Comparison of ENCODE assay signal across 9 cellular contexts in the genomic region with DNA sequence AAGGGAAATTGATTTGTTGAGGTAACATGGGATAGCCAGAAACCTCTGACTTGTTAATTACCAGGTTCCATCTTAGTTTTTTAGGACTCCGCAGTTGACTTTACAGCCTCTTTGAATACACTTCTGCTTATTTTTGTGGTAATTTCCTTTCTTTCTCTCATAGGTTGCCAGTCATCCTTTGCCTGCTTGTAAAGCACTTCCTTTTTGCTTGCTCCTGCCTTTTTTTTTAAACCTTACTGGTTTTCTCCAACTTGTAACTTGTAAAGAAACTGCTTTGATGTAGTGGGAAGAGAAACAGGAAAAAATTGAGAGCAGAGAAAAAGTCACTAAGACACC. TPM values are rescaled to one million over a fixed set of nuclear protein-coding genes. Genes with fewer than 3 reads are reported as not detected.
DNase-seq lines count a peak whose midpoint lies in the region; ATAC-seq and TF ChIP-seq lines count a peak whose summit lies in the region.
"Had no signal": no experiment of that assay in that cellular context is flagged by ENCODE, and none has a peak within 500 bp of the region (broad histone marks: within the 10 kb centered on the region; RNA-seq: fewer than 3 reads in every experiment).

No MANE protein-coding gene starts in this region.

- peak overlapping the region in 1 of 2 experiments; percentile 79; a peak in 1 of 4 replicates for H3K4me3 ChIP-seq in SK-N-SH (ENCODE audit: low read depth in 2 of 2, low read length in 1 of 2)
- peak overlapping the region; percentile 100 for H3K4me3 ChIP-seq in OCI-LY7 (ENCODE audit: low read depth, low read length, poor library complexity, severe bottlenecking)
- H3K4me3 ChIP-seq in esophagus squamous epithelium: peak overlapping the region in 3 of 4 donors; percentile 74 to 79 (median 77)
- H3K4me3 ChIP-seq in skin epidermis: peak overlapping the region in 6 of 7 experiments; percentile 5 to 89 (median 72)

- POLR2A ChIA-PET in SK-N-SH (lab: Yijun Ruan, JAX): no interaction called here
- POLR2A ChIA-PET in OCI-LY7 (lab: Charles Lee): no interaction called here

- H3K9me3 ChIP-seq in SK-N-SH (no peaks in the 10 kb centered on the region), OCI-LY7 (ENCODE audit: low read length) (0 out of 2 replicates have a peak, but pooled peaks cover 3% of the 10 kb centered on the region), esophagus squamous epithelium (no peaks in the 10 kb centered on the region)

- H4K20me1 ChIP-seq in SK-N-SH (ENCODE audit: insufficient read depth) (peaks cover 65% of the 10 kb centered on the region), OCI-LY7 (ENCODE audit: insufficient read depth, low read length) (peaks cover 51% of the 10 kb centered on the region)

- H3K27ac ChIP-seq in SK-N-SH (ENCODE audit: low read depth in 2 of 2, low read length in 1 of 2) (no peak overlapping the region), OCI-LY7 (ENCODE audit: low read depth, low read length, poor library complexity, severe bottlenecking) (no peak overlapping the region), esophagus squamous epithelium (peak overlapping the region in 2 of 4 donors; percentile 95 to 97), skin epidermis (peak overlapping the region in 3 of 21 experiments; percentile 17 to 82 (median 20))

- WGBS in SK-N-SH (ENCODE audit: low lambda C conversion rate): 63% methylated on average over 1 of the region's 1 CpG
- 62 to 67% methylated on average over 1 of the region's 1 CpG for WGBS in esophagus squamous epithelium, 2 donors

- DNase-seq in SK-N-SH (no peak), OCI-LY7 (ENCODE audit: low spot score) (no peak), esophagus squamous epithelium (lab: John Stamatoyannopoulos, UW) (no peak), mucosa of gallbladder (ENCODE audit: low spot score) (no peak), NCI-H2081 treated with DMSO at 0.1 percent for 48 hours (lab: John Stamatoyannopoulos, UW) (no peak)
- DNase-seq: ACHN had no signal

- intact Hi-C loops in OCI-LY7 (cut with micrococcal nuclease; ENCODE audit: unreplicated experiment) (loop anchor here (10.0 kb wide), 2 partner anchors 218 to 1038 kb away; a partner anchor contains a TSS), esophagus squamous epithelium (cut with DNase I) (no loop called here)

- H3K27me3 ChIP-seq in SK-N-SH (ENCODE audit: insufficient read depth) (no peaks in the 10 kb centered on the region), esophagus squamous epithelium (no peaks in the 10 kb centered on the region)

- H3K4me2 ChIP-seq in SK-N-SH (peak overlapping the region; percentile 75), OCI-LY7 (ENCODE audit: low read length) (peak overlapping the region; percentile 98)

- H3K36me3 ChIP-seq in SK-N-SH (replicated peaks in 1 of 2; ENCODE audit: control insufficient read depth in 1 of 2, insufficient read depth in 2 of 2, low read length in 1 of 2) (peaks cover 12% of the 10 kb centered on the region in 2 experiments), OCI-LY7 (ENCODE audit: insufficient read depth, low read length) (peaks cover 66% of the 10 kb centered on the region), esophagus squamous epithelium (peaks cover 0 to 15% (median 0%) of the 10 kb centered on the region in 3 donors)

- TF ChIP-seq RAD21 in SK-N-SH (IDR thresholded peaks at IDR 0.05; ENCODE audit: low read length): no peak

- TF ChIP-seq EP300 in SK-N-SH (IDR thresholded peaks at IDR 0.05; ENCODE audit: borderline replicate concordance in 1 of 2, low read depth in 1 of 2, low read length in 1 of 2): no peak

- H2AFZ ChIP-seq in SK-N-SH (ENCODE audit: low read depth) (no peak overlapping the region), OCI-LY7 (ENCODE audit: low read length) (no peak overlapping the region)

- ATAC-seq in SK-N-SH treated with all-trans-retinoic acid at 6 μM for 48 hours (no peak), GM21737 (IDR thresholded peaks at IDR 0.05; ENCODE audit: unreplicated experiment) (no peak)

- TF ChIP-seq POLR2A in esophagus squamous epithelium (IDR thresholded peaks at IDR 0.05): no peak

- H3K9ac ChIP-seq in SK-N-SH: no peak overlapping the region

- H3K79me2 ChIP-seq in SK-N-SH (ENCODE audit: insufficient read depth) (peaks cover 76% of the 10 kb centered on the region), OCI-LY7 (ENCODE audit: insufficient read depth, low read depth, low read length) (peaks cover 75% of the 10 kb centered on the region)

- H3K9me2 ChIP-seq in SK-N-SH: no peaks in the 10 kb centered on the region
- no peaks in the 10 kb centered on the region for H3K9me2 ChIP-seq in OCI-LY7 (ENCODE audit: insufficient read depth, low read length)

- CTCF ChIA-PET in SK-N-SH (lab: Yijun Ruan, JAX) (interaction anchor here (0.5 kb wide), 1 partner anchor 78 kb away, joined by 3 read pairs; no protein-coding TSS in a partner anchor), OCI-LY7 (lab: Charles Lee; ENCODE audit: unreplicated experiment) (no interaction called here)

- peaks cover 6 to 10% of the 10 kb centered on the region in 2 experiments; a peak in 2 of 4 replicates for H3K4me1 ChIP-seq in SK-N-SH (ENCODE audit: control insufficient read depth in 1 of 2, insufficient read depth in 2 of 2, low read depth in 1 of 2, low read length in 1 of 2)
- H3K4me1 ChIP-seq in OCI-LY7 (ENCODE audit: insufficient read depth, low read length, poor library complexity, severe bottlenecking): peaks cover 54% of the 10 kb centered on the region
- H3K4me1 ChIP-seq in esophagus squamous epithelium: peaks cover 0 to 68% (median 8%) of the 10 kb centered on the region in 3 donors

- TF ChIP-seq CTCF in SK-N-SH (IDR thresholded peaks at IDR 0.05) (no peak), OCI-LY7 (conservative IDR thresholded peaks at IDR 0.05; ENCODE audit: low read length) (no peak), esophagus squamous epithelium (IDR thresholded peaks at IDR 0.05) (no peak)

- BruUV-seq in OCI-LY7 (replicated peaks; lab: Mats Ljungman, UMichigan): no TSS peak

- H3F3A ChIP-seq in SK-N-SH (replicated peaks; ENCODE audit: insufficient read depth): no peaks in the 10 kb centered on the region

TF ChIP-seq in SK-N-SH, 30 proteins besides CTCF, POLR2A, EP300 and RAD21:
- no peak for TF ChIP-seq MXI1 (IDR thresholded peaks at IDR 0.05; ENCODE audit: low read depth, low read length)
- no peak for TF ChIP-seq GATA2 (CRISPR knock-in tag; IDR thresholded peaks at IDR 0.05)
- no peak for TF ChIP-seq RCOR1 (IDR thresholded peaks at IDR 0.05; ENCODE audit: low read length)
- TF ChIP-seq NRF1 (IDR thresholded peaks at IDR 0.05; ENCODE audit: low read depth, low read length): no peak
- no peak for TF ChIP-seq NFIC (IDR thresholded peaks at IDR 0.05; ENCODE audit: borderline replicate concordance)
- no peak for TF ChIP-seq FOXM1 (IDR thresholded peaks at IDR 0.05; ENCODE audit: low read depth)
- TF ChIP-seq RXRA (IDR thresholded peaks at IDR 0.05; ENCODE audit: borderline replicate concordance, low read depth): no peak
- TF ChIP-seq TEAD4 (IDR thresholded peaks at IDR 0.05; ENCODE audit: borderline replicate concordance, insufficient read depth): no peak
- TF ChIP-seq TAF1 (IDR thresholded peaks at IDR 0.05; ENCODE audit: borderline replicate concordance, low read depth, low read length): no peak
- TF ChIP-seq SMC3 (IDR thresholded peaks at IDR 0.05; ENCODE audit: low read depth, low read length): no peak
- TF ChIP-seq, protein P1, sequence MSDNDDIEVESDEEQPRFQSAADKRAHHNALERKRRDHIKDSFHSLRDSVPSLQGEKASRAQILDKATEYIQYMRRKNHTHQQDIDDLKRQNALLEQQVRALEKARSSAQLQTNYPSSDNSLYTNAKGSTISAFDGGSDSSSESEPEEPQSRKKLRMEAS (IDR thresholded peaks at IDR 0.05; ENCODE audit: low read depth): no peak
- no peak for TF ChIP-seq JUND (IDR thresholded peaks at IDR 0.05)

TF ChIP-seq in SK-N-SH treated with all-trans-retinoic acid at 6 μM for 48 hours, 23 proteins besides CTCF, POLR2A, EP300 and RAD21:
- no peak for TF ChIP-seq GLIS3 (CRISPR knock-in tag; IDR thresholded peaks at IDR 0.05)
- no peak for TF ChIP-seq TOX (CRISPR knock-in tag; IDR thresholded peaks at IDR 0.05; ENCODE audit: borderline replicate concordance)
- TF ChIP-seq, protein P2, sequence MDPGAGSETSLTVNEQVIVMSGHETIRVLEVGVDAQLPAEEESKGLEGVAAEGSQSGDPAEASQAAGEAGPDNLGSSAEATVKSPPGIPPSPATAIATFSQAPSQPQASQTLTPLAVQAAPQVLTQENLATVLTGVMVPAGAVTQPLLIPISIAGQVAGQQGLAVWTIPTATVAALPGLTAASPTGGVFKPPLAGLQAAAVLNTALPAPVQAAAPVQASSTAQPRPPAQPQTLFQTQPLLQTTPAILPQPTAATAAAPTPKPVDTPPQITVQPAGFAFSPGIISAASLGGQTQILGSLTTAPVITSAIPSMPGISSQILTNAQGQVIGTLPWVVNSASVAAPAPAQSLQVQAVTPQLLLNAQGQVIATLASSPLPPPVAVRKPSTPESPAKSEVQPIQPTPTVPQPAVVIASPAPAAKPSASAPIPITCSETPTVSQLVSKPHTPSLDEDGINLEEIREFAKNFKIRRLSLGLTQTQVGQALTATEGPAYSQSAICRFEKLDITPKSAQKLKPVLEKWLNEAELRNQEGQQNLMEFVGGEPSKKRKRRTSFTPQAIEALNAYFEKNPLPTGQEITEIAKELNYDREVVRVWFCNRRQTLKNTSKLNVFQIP (CRISPR knock-in tag; IDR thresholded peaks at IDR 0.05; ENCODE audit: borderline replicate concordance, low read depth): no peak
- TF ChIP-seq ARNTL (CRISPR knock-in tag; IDR thresholded peaks at IDR 0.05; ENCODE audit: borderline replicate concordance, low read depth): no peak
- no peak for TF ChIP-seq ZFP3 (CRISPR knock-in tag; IDR thresholded peaks at IDR 0.05)
- TF ChIP-seq ZNF8 (CRISPR knock-in tag; IDR thresholded peaks at IDR 0.05): no peak
- no peak for TF ChIP-seq ZC3H10 (CRISPR knock-in tag; IDR thresholded peaks at IDR 0.05)

RNA-seq across cellular contexts. Expression of a gene that starts 2.6 kb away (rescaled TPM):
- 260 and 405 TPM in 2 replicates for polyA plus RNA-seq in SK-N-SH (2012; rRNA removed)
- 346 and 382 TPM in 2 replicates for polyA plus RNA-seq in SK-N-SH (2012; cell fraction: cytosol; rRNA removed)
- polyA plus RNA-seq in SK-N-SH (2012; cell fraction: nucleus; rRNA removed): 164 and 325 TPM in 2 replicates
- total RNA-seq in OCI-LY7 (2014; rRNA removed; shearing (Covaris generic)): 164 and 179 TPM in 2 replicates
- 293 and 433 TPM in 2 replicates for total RNA-seq in OCI-LY7 (2022)
- 100 to 1,000 TPM; 179 to 377 (median 336) TPM for total RNA-seq in esophagus squamous epithelium
- total RNA-seq in mucosa of gallbladder: 317 TPM

RNA-seq across cellular contexts. Expression of a gene that starts 32.8 kb away (rescaled TPM):
- polyA plus RNA-seq in SK-N-SH (2012; rRNA removed): 11.6 and 12.5 TPM in 2 replicates
- polyA plus RNA-seq in SK-N-SH (2012; cell fraction: cytosol; rRNA removed): 17.2 and 19.6 TPM in 2 replicates
- polyA plus RNA-seq in SK-N-SH (2012; cell fraction: nucleus; rRNA removed): 6.8 and 7.7 TPM in 2 replicates
- total RNA-seq in OCI-LY7 (2014; rRNA removed; shearing (Covaris generic)): 2.0 and 2.4 TPM in 2 replicates
- total RNA-seq in OCI-LY7 (2022) (0.92 and 0.93 TPM in 2 replicates), esophagus squamous epithelium (10 to 100 TPM in 3 of 4 donors, 1 to 10 TPM in 1; 6.6 to 25.2 (median 16.5) TPM), mucosa of gallbladder (17.1 TPM)
